ENCODE assay signal across 19 cellular contexts in the genomic region with DNA sequence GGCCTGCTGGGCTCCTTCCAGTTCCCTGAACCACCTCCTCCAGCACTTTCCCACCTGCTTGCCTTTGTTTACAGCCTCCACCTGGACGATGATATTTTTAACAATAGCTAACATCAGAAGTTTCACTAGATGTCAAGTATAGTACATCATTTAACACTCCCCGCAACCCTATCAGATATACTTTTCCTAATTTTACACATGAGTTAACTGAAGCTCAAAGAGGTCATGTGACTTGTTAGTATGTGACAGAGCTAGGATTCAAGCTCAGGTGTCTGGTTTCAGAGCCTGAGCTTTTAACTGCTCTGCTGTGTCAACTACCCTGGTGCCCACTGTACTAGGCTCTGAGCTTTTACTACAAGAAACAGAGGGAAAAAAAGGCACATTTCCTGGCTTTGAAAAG. TPM values are rescaled to one million over a fixed set of nuclear protein-coding genes. Genes with fewer than 3 reads are reported as not detected.
DNase-seq lines count a peak whose midpoint lies in the region; ATAC-seq, FAIRE-seq and TF ChIP-seq lines count a peak whose summit lies in the region.
"Had no signal": no experiment of that assay in that cellular context is flagged by ENCODE, and none has a peak within 500 bp of the region (broad histone marks: within the 10 kb centered on the region; RNA-seq: fewer than 3 reads in every experiment).

No MANE protein-coding gene starts in this region.

- no peaks in the 10 kb centered on the region for H3K9me3 ChIP-seq in gastrocnemius medialis
- H3K9me3 ChIP-seq: BLaER1 treated with 17β-estradiol and CSF1 and Interleukin-3, amounts not matched to agents 10 nM and 100 nM had no signal

- H3K27ac Mint-ChIP-seq in activated naive CD8-positive, alpha-beta T cell treated with anti-CD3 and anti-CD28 coated beads for 36 hours: no peak overlapping the region
- H3K27ac Mint-ChIP-seq in effector memory CD8-positive, alpha-beta T cell: no peak overlapping the region
- H3K27ac Mint-ChIP-seq: T-cell had no signal

- H3K27me3 Mint-ChIP-seq in activated naive CD8-positive, alpha-beta T cell treated with anti-CD3 and anti-CD28 coated beads for 36 hours: no peaks in the 10 kb centered on the region
- no peaks in the 10 kb centered on the region for H3K27me3 Mint-ChIP-seq in effector memory CD8-positive, alpha-beta T cell
- H3K27me3 Mint-ChIP-seq: T-cell had no signal

- ATAC-seq in gastrocnemius medialis: peak; percentile 76 to 83
- ATAC-seq in effector memory CD8-positive, alpha-beta T cell (replicated peaks): no peak
- ATAC-seq: HepG2, Right ventricle myocardium inferior, T-cell had no signal

- H3K4me3 ChIP-seq in gastrocnemius medialis: no peak overlapping the region
- H3K4me3 ChIP-seq: BLaER1 treated with 17β-estradiol and CSF1 and Interleukin-3, amounts not matched to agents 10 nM and 100 nM; PC-9; SK-N-MC had no signal

- peak; percentile 13 for DNase-seq in NCI-H1436 treated with DMSO at 0.1 percent for 48 hours (lab: John Stamatoyannopoulos, UW)
- DNase-seq in NCI-H1436 (lab: John Stamatoyannopoulos, UW): no peak
- peak; percentile 69 for DNase-seq in NCI-H1105 treated with DMSO at 0.1 percent for 48 hours (lab: John Stamatoyannopoulos, UW)
- DNase-seq in NCI-H774 (lab: John Stamatoyannopoulos, UW): peak; percentile 16
- DNase-seq in gastrocnemius medialis: no peak
- DNase-seq in activated naive CD8-positive, alpha-beta T cell treated with anti-CD3 and anti-CD28 coated beads for 36 hours: no peak
- DNase-seq in effector memory CD8-positive, alpha-beta T cell: no peak
- no peak for DNase-seq in RCC 7860 (ENCODE audit: low spot score)
- DNase-seq: Karpas-422, MM.1S, NCI-H2171 treated with DMSO at 0.1 percent for 48 hours, NCI-H526 treated with DMSO at 0.1 percent for 48 hours, PC-9, T-cell had no signal

- H3K27ac ChIP-seq in gastrocnemius medialis: peak overlapping the region in 3 of 4 donors; percentile 8 to 43 (median 30)
- H3K27ac ChIP-seq: BLaER1 treated with 17β-estradiol and CSF1 and Interleukin-3, amounts not matched to agents 10 nM and 100 nM; PC-9; SK-N-MC had no signal

- no peaks in the 10 kb centered on the region for H3K4me1 Mint-ChIP-seq in activated naive CD8-positive, alpha-beta T cell treated with anti-CD3 and anti-CD28 coated beads for 36 hours
- no peaks in the 10 kb centered on the region for H3K4me1 Mint-ChIP-seq in effector memory CD8-positive, alpha-beta T cell (ENCODE audit: low read depth in 2 of 2)
- H3K4me1 Mint-ChIP-seq: T-cell had no signal

- no peak for FAIRE-seq in RCC 7860 (lab: Jason Lieb, UNC)
- FAIRE-seq: HepG2 had no signal

- H3K27me3 ChIP-seq in gastrocnemius medialis: no peaks in the 10 kb centered on the region
- H3K27me3 ChIP-seq: BLaER1 treated with 17β-estradiol and CSF1 and Interleukin-3, amounts not matched to agents 10 nM and 100 nM had no signal

- no peaks in the 10 kb centered on the region for H3K9me3 Mint-ChIP-seq in activated naive CD8-positive, alpha-beta T cell treated with anti-CD3 and anti-CD28 coated beads for 36 hours
- no peaks in the 10 kb centered on the region for H3K9me3 Mint-ChIP-seq in effector memory CD8-positive, alpha-beta T cell
- H3K9me3 Mint-ChIP-seq: T-cell had no signal

- no peak overlapping the region for H3K4me3 Mint-ChIP-seq in activated naive CD8-positive, alpha-beta T cell treated with anti-CD3 and anti-CD28 coated beads for 36 hours
- no peak overlapping the region for H3K4me3 Mint-ChIP-seq in effector memory CD8-positive, alpha-beta T cell
- H3K4me3 Mint-ChIP-seq: T-cell had no signal

- H3K36me3 ChIP-seq in gastrocnemius medialis: peaks cover 0 to 70% of the 10 kb centered on the region in 2 donors

- no peak for TF ChIP-seq POLR2A in gastrocnemius medialis (IDR thresholded peaks at IDR 0.05)

- peaks cover 0 to 2% of the 10 kb centered on the region in 2 donors for H3K4me1 ChIP-seq in gastrocnemius medialis
- H3K4me1 ChIP-seq: BLaER1 treated with 17β-estradiol and CSF1 and Interleukin-3, amounts not matched to agents 10 nM and 100 nM had no signal

- no peak for TF ChIP-seq CTCF in gastrocnemius medialis (IDR thresholded peaks at IDR 0.05 in 4 of 5, conservative IDR thresholded peaks at IDR 0.05 in 1 of 5)

- no peaks in the 10 kb centered on the region for H3K36me3 Mint-ChIP-seq in activated naive CD8-positive, alpha-beta T cell treated with anti-CD3 and anti-CD28 coated beads for 36 hours
- peaks cover 11% of the 10 kb centered on the region for H3K36me3 Mint-ChIP-seq in effector memory CD8-positive, alpha-beta T cell (ENCODE audit: insufficient read depth)

- intact Hi-C loops in gastrocnemius medialis (cut with DNase I; ENCODE audit: low total_unique reads): no loop called here

- in situ Hi-C loops in gastrocnemius medialis (cut with MboI; ENCODE audit: low sequenced_read_pairs in 4 of 4): no loop called here

RNA-seq across cellular contexts. Expression of a gene that starts 14.3 kb away (rescaled TPM):
- total RNA-seq in gastrocnemius medialis: 10 to 100 TPM in 1 of 4 donors, 1 to 10 TPM in 1, not detected in 2; 8.7 to 17.6 TPM
- total RNA-seq in activated naive CD8-positive, alpha-beta T cell treated with anti-CD3 and anti-CD28 coated beads for 36 hours: not detected
- total RNA-seq: H4, Right ventricle myocardium inferior had no signal

RNA-seq across cellular contexts. Expression of a gene that starts 18.7 kb away (rescaled TPM):
- 10 to 100 TPM; 15.3 to 20.0 (median 16.5) TPM for total RNA-seq in gastrocnemius medialis
- total RNA-seq in activated naive CD8-positive, alpha-beta T cell treated with anti-CD3 and anti-CD28 coated beads for 36 hours: 1 to 10 TPM; 3.4 to 3.6 TPM

RNA-seq across cellular contexts. Expression of a gene that starts 26.1 kb away (rescaled TPM):
- total RNA-seq in gastrocnemius medialis: 10 to 100 TPM; 20.1 to 27.8 (median 24.4) TPM
- total RNA-seq in activated naive CD8-positive, alpha-beta T cell treated with anti-CD3 and anti-CD28 coated beads for 36 hours: 10 to 100 TPM; 44.2 to 47.1 TPM

RNA-seq across cellular contexts. Expression of a gene that starts 26.2 kb away (rescaled TPM):
- total RNA-seq in gastrocnemius medialis: 10 to 100 TPM; 10.0 to 14.5 (median 12.4) TPM
- total RNA-seq in activated naive CD8-positive, alpha-beta T cell treated with anti-CD3 and anti-CD28 coated beads for 36 hours: 10 to 100 TPM; 40.3 to 44.3 TPM

RNA-seq across cellular contexts. Expression of a gene that starts 36.2 kb away (rescaled TPM):
- total RNA-seq in gastrocnemius medialis: 10 to 100 TPM; 18.5 to 49.2 (median 46.2) TPM
- 10 to 100 TPM; 29.2 to 32.3 TPM for total RNA-seq in activated naive CD8-positive, alpha-beta T cell treated with anti-CD3 and anti-CD28 coated beads for 36 hours

Comparison
In these comparisons a context has a peak if more than half of its experiments do, and no peak if none do; other contexts are left out.
1. DNase-seq: peak in NCI-H1436 treated with DMSO at 0.1 percent for 48 hours (single experiment), NCI-H1105 treated with DMSO at 0.1 percent for 48 hours (single experiment) and NCI-H774 (single experiment); none in NCI-H1436 (single experiment), gastrocnemius medialis (0 of 2), activated naive CD8-positive, alpha-beta T cell treated with anti-CD3 and anti-CD28 coated beads for 36 hours (single experiment), effector memory CD8-positive, alpha-beta T cell (0 of 3) and RCC 7860 (single experiment).